ENCODE assay signal across 10 cellular contexts in genomic region chr11:47394322-47395224, GRCh38. TPM values are rescaled to one million over a fixed set of nuclear protein-coding genes. Genes with fewer than 3 reads are reported as not detected.
DNase-seq lines count a peak whose midpoint lies in the region; ATAC-seq, FAIRE-seq and TF ChIP-seq lines count a peak whose summit lies in the region.
"Had no signal": no experiment of that assay in that cellular context is flagged by ENCODE, and none has a peak within 500 bp of the region (broad histone marks: within the 10 kb centered on the region; RNA-seq: fewer than 3 reads in every experiment).

No MANE protein-coding gene starts in this region.

- H3K4me1 ChIP-seq in right atrium auricular region, result peaks cover 0 to 23% of the 10 kb centered on the region in 2 donors

- peak overlapping the region; percentile 49 for H3K4me3 ChIP-seq in NB4 (ENCODE audit: low read depth, low read length)
- H3K4me3 ChIP-seq in right atrium auricular region, result no peak overlapping the region

- no peaks in the 10 kb centered on the region for H3K27me3 ChIP-seq in right atrium auricular region

- no peak for TF ChIP-seq CTCF in NB4 (IDR thresholded peaks at IDR 0.05; ENCODE audit: low read depth, low read length)
- no peak for TF ChIP-seq CTCF in right atrium auricular region (IDR thresholded peaks at IDR 0.05)

- peak; percentile 86 for FAIRE-seq in GM19239 (lab: Jason Lieb, UNC)

- H3K36me3 ChIP-seq in right atrium auricular region, result no peaks in the 10 kb centered on the region

- H3K9me3 ChIP-seq in right atrium auricular region, result no peaks in the 10 kb centered on the region

- ATAC-seq in HG02870 (IDR thresholded peaks at IDR 0.05; ENCODE audit: unreplicated experiment), result no peak

- peak; percentile 92 for DNase-seq in GM19239 (ENCODE audit: insufficient read length, low spot score)
- DNase-seq in NB4 (ENCODE audit: low read depth), result peak; percentile 95
- peak; percentile 48 for DNase-seq in activated T-helper 9 cell treated with anti-CD3 and anti-CD28 coated beads, Interleukin-2, amount 50 U/mL, for 16 hours (ENCODE audit: low read depth)
- no peak for DNase-seq in right atrium auricular region (ENCODE audit: low spot score)
- DNase-seq in stimulated activated CD4-positive, alpha-beta T cell treated with anti-CD3 and anti-CD28 coated beads, TNF-alpha, amount 100 ng/mL, for 1 hour (ENCODE audit: low read depth in 3 of 3, low spot score in 1 of 3), result peak; percentile 32 to 39 (median 38)
- DNase-seq in NCI-H2171 (lab: John Stamatoyannopoulos, UW), result no peak
- DNase-seq in DMS53 treated with DMSO at 0.1 percent for 48 hours (lab: John Stamatoyannopoulos, UW; ENCODE audit: unreplicated experiment), result no peak

- TF ChIP-seq POLR2A in NB4 (IDR thresholded peaks at IDR 0.05; ENCODE audit: extremely low read depth, insufficient read length), result peak; percentile 40

- peak overlapping the region; percentile 56 to 84 for H3K27ac ChIP-seq in right atrium auricular region

RNA-seq across cellular contexts. Expression of gene SLC39A13, which starts 13.8 kb away (rescaled TPM):
- total RNA-seq in right atrium auricular region, result 10 to 100 TPM; 78.4 to 79.8 TPM

RNA-seq across cellular contexts. Expression of gene SPI1, which starts 16.2 kb away (rescaled TPM):
- total RNA-seq in right atrium auricular region, result 10 to 100 TPM in 1 of 2 donors, 1 to 10 TPM in 1; 7.5 to 23.1 TPM
- total RNA-seq: LHCN-M2, myocyte had no signal

RNA-seq across cellular contexts. Expression of gene PSMC3, which starts 31.7 kb away (rescaled TPM):
- total RNA-seq in right atrium auricular region, result 100 to 1,000 TPM; 130 to 177 TPM

RNA-seq across cellular contexts. Expression of gene MYBPC3, which starts 42.1 kb away (rescaled TPM):
- total RNA-seq in right atrium auricular region, result 1,000 to 10,000 TPM in 1 of 2 donors, 100 to 1,000 TPM in 1; 797 to 1,210 TPM
- total RNA-seq: LHCN-M2, myocyte had no signal

RNA-seq across cellular contexts. Expression of gene RAPSN, which starts 54.4 kb away (rescaled TPM):
- not detected for total RNA-seq in right atrium auricular region

Comparison
In these comparisons a context has a peak if more than half of its experiments do, and no peak if none do; other contexts are left out.
1. DNase-seq: peak in GM19239 (single experiment), NB4 (single experiment), activated T-helper 9 cell treated with anti-CD3 and anti-CD28 coated beads, Interleukin-2, amount 50 U/mL, for 16 hours (single experiment) and stimulated activated CD4-positive, alpha-beta T cell treated with anti-CD3 and anti-CD28 coated beads, TNF-alpha, amount 100 ng/mL, for 1 hour (3 of 3); none in right atrium auricular region (single experiment), NCI-H2171 (single experiment) and DMS53 treated with DMSO at 0.1 percent for 48 hours (single experiment).